18 cellular contexts compared by ENCODE assay signal in genomic region chr16:89890200-89890599, GRCh38. TPM values are rescaled to one million over a fixed set of nuclear protein-coding genes. Genes with fewer than 3 reads are reported as not detected.
DNase-seq lines count a peak whose midpoint lies in the region; ATAC-seq and TF ChIP-seq lines count a peak whose summit lies in the region.
"Had no signal": no experiment of that assay in that cellular context is flagged by ENCODE, and none has a peak within 500 bp of the region (broad histone marks: within the 10 kb centered on the region; RNA-seq: fewer than 3 reads in every experiment).

No MANE protein-coding gene starts in this region.

- 63% methylated on average over 9 of the region's 9 CpGs for WGBS in mammary epithelial cell (ENCODE audit: low coverage, missing lambda C conversion rate)

- DNase-seq in mammary epithelial cell (peak; percentile 14), breast epithelium (ENCODE audit: low spot score in 2 of 2) (no peak), NCI-H774 (lab: John Stamatoyannopoulos, UW) (no peak), T1000 (lab: John Stamatoyannopoulos, UW) (no peak), retina (no peak)
- DNase-seq in stimulated activated CD4-positive, alpha-beta T cell treated with anti-CD3 and anti-CD28 coated beads, Interleukin-12 subunit alpha, Interleukin-12 subunit beta, amount 100 ng/mL, for 4 hours, result peak; percentile 21
- peak; percentile 46 to 57 for DNase-seq in stimulated activated naive CD8-positive, alpha-beta T cell treated with anti-CD3 and anti-CD28 coated beads, Interleukin-15, amount 100 ng/mL, for 72 hours
- DNase-seq: activated effector memory CD4-positive, alpha-beta T cell treated with anti-CD3 and anti-CD28 coated beads, Interleukin-2, amount 50 U/mL, for 16 hours; DND-41; left ventricle myocardium superior; MV-4-11; NCI-H2107; NCI-H526; SJCRH30; substantia nigra had no signal

- H3K4me1 ChIP-seq in mammary epithelial cell (ENCODE audit: insufficient read depth, low read length), result no peaks in the 10 kb centered on the region
- H3K4me1 ChIP-seq in breast epithelium, result no peaks in the 10 kb centered on the region
- H3K4me1 ChIP-seq: HAP-1, SJCRH30 had no signal

- H3K4me3 Mint-ChIP-seq in activated naive CD8-positive, alpha-beta T cell, result peak overlapping the region; percentile 10
- no peak overlapping the region for H3K4me3 Mint-ChIP-seq in stimulated activated naive CD8-positive, alpha-beta T cell treated with anti-CD3 and anti-CD28 coated beads, Interleukin-15, amount 100 ng/mL, for 72 hours
- H3K4me3 Mint-ChIP-seq: brain had no signal

- no TSS peak for BruUV-seq in mammary epithelial cell (replicated peaks; lab: Mats Ljungman, UMichigan)

- TF ChIP-seq CTCF in mammary epithelial cell (conservative IDR thresholded peaks at IDR 0.05 in 1 of 2, IDR thresholded peaks at IDR 0.05 in 1 of 2; ENCODE audit: extremely low read depth in 1 of 2, insufficient read depth in 1 of 2, low read depth in 1 of 2, low read length in 2 of 2) (no peak), breast epithelium (IDR thresholded peaks at IDR 0.05) (no peak)

- no peak overlapping the region for H3K4me3 ChIP-seq in mammary epithelial cell (replicated peaks in 1 of 3; ENCODE audit: insufficient read depth in 1 of 3, low read depth in 2 of 3, low read length in 3 of 3)
- no peak overlapping the region for H3K4me3 ChIP-seq in breast epithelium
- H3K4me3 ChIP-seq: HAP-1, SJCRH30 had no signal

- intact Hi-C loops in mammary epithelial cell (cut with micrococcal nuclease), result no loop called here
- intact Hi-C loops in breast epithelium (cut with DNase I; ENCODE audit: low total_unique reads), result no loop called here

- H3K9me3 ChIP-seq in mammary epithelial cell (replicated peaks; ENCODE audit: insufficient read depth, low read length) (no peaks in the 10 kb centered on the region), breast epithelium (no peaks in the 10 kb centered on the region)
- H3K9me3 ChIP-seq: HAP-1, SJCRH30 had no signal

- no peak overlapping the region for H3K27ac ChIP-seq in mammary epithelial cell (ENCODE audit: insufficient read depth, low read depth, low read length)
- no peak overlapping the region for H3K27ac ChIP-seq in breast epithelium
- H3K27ac ChIP-seq: SJCRH30 had no signal

- H3K27me3 Mint-ChIP-seq in activated naive CD8-positive, alpha-beta T cell, result no peaks in the 10 kb centered on the region
- no peaks in the 10 kb centered on the region for H3K27me3 Mint-ChIP-seq in stimulated activated naive CD8-positive, alpha-beta T cell treated with anti-CD3 and anti-CD28 coated beads, Interleukin-15, amount 100 ng/mL, for 72 hours
- H3K27me3 Mint-ChIP-seq: brain had no signal

- H3K4me1 Mint-ChIP-seq in activated naive CD8-positive, alpha-beta T cell (ENCODE audit: low read depth), result peaks cover 8% of the 10 kb centered on the region
- peaks cover 18% of the 10 kb centered on the region for H3K4me1 Mint-ChIP-seq in stimulated activated naive CD8-positive, alpha-beta T cell treated with anti-CD3 and anti-CD28 coated beads, Interleukin-15, amount 100 ng/mL, for 72 hours
- H3K4me1 Mint-ChIP-seq: brain had no signal

- no peaks in the 10 kb centered on the region for H3K36me3 Mint-ChIP-seq in activated naive CD8-positive, alpha-beta T cell

- H3K36me3 ChIP-seq in mammary epithelial cell (ENCODE audit: insufficient read depth, low read length) (peaks cover 30% of the 10 kb centered on the region), breast epithelium (peaks cover 18% of the 10 kb centered on the region)

- in situ Hi-C loops in mammary epithelial cell (cut with MboI; ENCODE audit: low sequenced_read_pairs in 2 of 2), result no loop called here

- ATAC-seq in stimulated activated naive CD8-positive, alpha-beta T cell treated with anti-CD3 and anti-CD28 coated beads, Interleukin-15, amount 100 ng/mL, for 72 hours, result peak; percentile 94

- H3K4me2 ChIP-seq in mammary epithelial cell (ENCODE audit: insufficient read depth, low read depth, low read length), result no peak overlapping the region

- H4K20me1 ChIP-seq in mammary epithelial cell (ENCODE audit: insufficient read depth, low read length), result no peaks in the 10 kb centered on the region

- CTCF ChIA-PET in mammary epithelial cell (lab: Charles Lee; ENCODE audit: low non-redundant PET), result no interaction called here

- H3K27me3 ChIP-seq in mammary epithelial cell (ENCODE audit: insufficient read depth, low read length), result no peaks in the 10 kb centered on the region
- H3K27me3 ChIP-seq in breast epithelium, result no peaks in the 10 kb centered on the region
- H3K27me3 ChIP-seq: SJCRH30 had no signal

- no peak overlapping the region for H3K9ac ChIP-seq in mammary epithelial cell (ENCODE audit: insufficient read depth, low read length)

- H3K9me3 Mint-ChIP-seq in activated naive CD8-positive, alpha-beta T cell (ENCODE audit: low read depth), result no peaks in the 10 kb centered on the region
- no peaks in the 10 kb centered on the region for H3K9me3 Mint-ChIP-seq in stimulated activated naive CD8-positive, alpha-beta T cell treated with anti-CD3 and anti-CD28 coated beads, Interleukin-15, amount 100 ng/mL, for 72 hours
- H3K9me3 Mint-ChIP-seq: brain had no signal

- dilution Hi-C loops in mammary epithelial cell (cut with HindIII; ENCODE audit: low sequenced_read_pairs), result no loop called here

- TF ChIP-seq POLR2A in breast epithelium (IDR thresholded peaks at IDR 0.05), result no peak

- no peak overlapping the region for H3K27ac Mint-ChIP-seq in activated naive CD8-positive, alpha-beta T cell
- peak overlapping the region; percentile 17 to 69 for H3K27ac Mint-ChIP-seq in stimulated activated naive CD8-positive, alpha-beta T cell treated with anti-CD3 and anti-CD28 coated beads, Interleukin-15, amount 100 ng/mL, for 72 hours

- H3K79me2 ChIP-seq in mammary epithelial cell (ENCODE audit: insufficient read depth, low read length), result peaks cover 7% of the 10 kb centered on the region

- H2AFZ ChIP-seq in mammary epithelial cell (ENCODE audit: low read depth, low read length), result no peak overlapping the region

RNA-seq across cellular contexts. Expression of gene TCF25, which starts 16.8 kb away (rescaled TPM):
- total RNA-seq in mammary epithelial cell (100 to 1,000 TPM; 164 to 188 TPM), breast epithelium (100 to 1,000 TPM; 169 to 243 (median 176) TPM)
- polyA plus RNA-seq in mammary epithelial cell, result 102 TPM
- polyA minus RNA-seq in mammary epithelial cell, result 70.6 TPM

RNA-seq across cellular contexts. Expression of gene MC1R, which starts 28.5 kb away (rescaled TPM):
- total RNA-seq in mammary epithelial cell (1 to 10 TPM; 1.7 to 6.8 TPM), breast epithelium (1 to 10 TPM; 3.7 to 7.2 (median 3.8) TPM)
- polyA plus RNA-seq in mammary epithelial cell, result 1.7 TPM
- polyA minus RNA-seq in mammary epithelial cell, result not detected

RNA-seq across cellular contexts. Expression of gene TUBB3, which starts 32.9 kb away (rescaled TPM):
- total RNA-seq in mammary epithelial cell (100 to 1,000 TPM in 1 of 2 donors, 10 to 100 TPM in 1; 99.5 to 103 TPM), breast epithelium (1 to 10 TPM; 1.6 to 2.9 (median 1.8) TPM)
- polyA plus RNA-seq in mammary epithelial cell, result 110 TPM
- polyA minus RNA-seq in mammary epithelial cell, result 135 TPM

RNA-seq across cellular contexts. Expression of gene DEF8, which starts 58.4 kb away (rescaled TPM):
- total RNA-seq in mammary epithelial cell (10 to 100 TPM; 68.3 to 96.1 TPM), breast epithelium (10 to 100 TPM; 58.0 to 87.2 (median 75.2) TPM)
- 115 TPM for polyA plus RNA-seq in mammary epithelial cell
- 45.0 TPM for polyA minus RNA-seq in mammary epithelial cell

Comparison
In these comparisons a context has a peak if more than half of its experiments do, and no peak if none do; other contexts are left out.
1. DNase-seq: peak in mammary epithelial cell (single experiment), stimulated activated CD4-positive, alpha-beta T cell treated with anti-CD3 and anti-CD28 coated beads, Interleukin-12 subunit alpha, Interleukin-12 subunit beta, amount 100 ng/mL, for 4 hours (single experiment) and stimulated activated naive CD8-positive, alpha-beta T cell treated with anti-CD3 and anti-CD28 coated beads, Interleukin-15, amount 100 ng/mL, for 72 hours (2 of 2); none in breast epithelium (0 of 2), NCI-H774 (single experiment), T1000 (single experiment) and retina (single experiment).
2. RNA of gene TUBB3, which starts 32.9 kb away (total RNA-seq): 99.5 to 103 TPM in mammary epithelial cell; 1.6 to 2.9 TPM in breast epithelium; every median in the first group is over 10 times any median in the second.